ENCODE assay signal across 21 cellular contexts in the genomic region with DNA sequence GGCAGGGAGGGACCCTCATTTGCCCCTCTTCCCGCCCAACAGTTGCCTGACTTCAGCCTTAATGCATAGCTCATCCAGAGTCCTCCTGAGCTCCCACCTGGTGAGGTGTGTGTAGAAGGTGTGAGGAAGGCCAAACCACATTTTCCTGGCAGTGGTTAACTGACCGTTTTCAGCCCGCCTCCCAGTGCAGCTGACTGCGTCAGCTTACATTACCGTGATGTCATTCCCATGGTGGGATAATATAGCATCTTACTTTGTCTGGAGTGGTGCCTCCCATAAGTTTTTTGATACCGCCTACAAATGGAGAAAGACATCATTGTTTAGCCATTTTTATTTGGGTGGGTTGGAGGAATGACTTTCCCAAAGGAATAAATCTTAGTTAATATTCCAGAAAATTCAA.
"Had no signal": no experiment of that assay in that cellular context is flagged by ENCODE, and none has a peak within 500 bp of the region (broad histone marks: within the 10 kb centered on the region; RNA-seq: fewer than 3 reads in every experiment).

No MANE protein-coding gene starts in this region.

- H3K9me3 Mint-ChIP-seq: activated CD8-positive, alpha-beta T cell treated with anti-CD3 and anti-CD28 coated beads for 36 hours; activated naive CD8-positive, alpha-beta T cell treated with anti-CD3 and anti-CD28 coated beads, Interleukin-2, amount 50 U/mL, for 24 hours; activated T-helper 1 cell treated with anti-CD3 and anti-CD28 coated beads, Interleukin-12 subunit alpha, Interleukin-12 subunit beta, Interleukin-2, Interleukin-4 antibody, amounts not matched to agents 30 ng/mL and 10 ng/mL and 1 ng/mL, durations not matched to agents 14 hours and 24 hours and 36 hours; naive thymus-derived CD8-positive, alpha-beta T cell; stimulated activated naive CD8-positive, alpha-beta T cell treated with anti-CD3 and anti-CD28 coated beads, Interleukin-15, Interleukin-2, amounts not matched to agents 100 ng/mL and 50 ng/mL, for 24 hours; T-helper 2 cell treated with Interferon-gamma antibody and Interleukin-4, amounts not matched to agents 5 μg/mL and 100 μg/mL, for 36 hours had no signal

- H3K27ac Mint-ChIP-seq: activated CD4-positive, alpha-beta T cell treated with anti-CD3 and anti-CD28 coated beads, Interleukin-2, amount 10 ng/mL, durations not matched to agents 7 days and 5 days; activated CD8-positive, alpha-beta T cell treated with anti-CD3 and anti-CD28 coated beads for 36 hours; activated naive CD8-positive, alpha-beta T cell treated with anti-CD3 and anti-CD28 coated beads, Interleukin-2, amount 50 U/mL, for 24 hours; stimulated activated naive CD8-positive, alpha-beta T cell treated with anti-CD3 and anti-CD28 coated beads, Interleukin-15, Interleukin-2, amounts not matched to agents 100 ng/mL and 50 ng/mL, for 24 hours had no signal

- H3K27ac ChIP-seq: foreskin keratinocyte, lower lobe of right lung, prostate gland, right atrium auricular region, tibial nerve, VCaP had no signal

- H3K4me3 ChIP-seq: lower lobe of right lung, prostate gland, right atrium auricular region, spleen, tibial nerve had no signal

- H3K4me3 Mint-ChIP-seq: activated CD4-positive, alpha-beta T cell treated with anti-CD3 and anti-CD28 coated beads, Interleukin-2, amount 10 ng/mL, durations not matched to agents 7 days and 5 days; activated CD8-positive, alpha-beta T cell treated with anti-CD3 and anti-CD28 coated beads for 36 hours; activated naive CD8-positive, alpha-beta T cell treated with anti-CD3 and anti-CD28 coated beads, Interleukin-2, amount 50 U/mL, for 24 hours; activated T-helper 1 cell treated with anti-CD3 and anti-CD28 coated beads, Interleukin-12 subunit alpha, Interleukin-12 subunit beta, Interleukin-2, Interleukin-4 antibody, amounts not matched to agents 30 ng/mL and 10 ng/mL and 1 ng/mL, durations not matched to agents 14 hours and 24 hours and 36 hours; naive thymus-derived CD8-positive, alpha-beta T cell; stimulated activated naive CD8-positive, alpha-beta T cell treated with anti-CD3 and anti-CD28 coated beads, Interleukin-15, Interleukin-2, amounts not matched to agents 100 ng/mL and 50 ng/mL, for 24 hours; T-helper 2 cell treated with Interferon-gamma antibody and Interleukin-4, amounts not matched to agents 5 μg/mL and 100 μg/mL, for 36 hours had no signal

- ATAC-seq: activated CD8-positive, alpha-beta T cell treated with anti-CD3 and anti-CD28 coated beads for 36 hours; activated naive CD8-positive, alpha-beta T cell treated with anti-CD3 and anti-CD28 coated beads, Interleukin-2, amount 50 U/mL, for 24 hours; foreskin keratinocyte; left colon; naive thymus-derived CD8-positive, alpha-beta T cell had no signal

- H3K4me1 ChIP-seq: prostate gland had no signal

- H3K36me3 Mint-ChIP-seq: naive thymus-derived CD8-positive, alpha-beta T cell had no signal

- H3K36me3 ChIP-seq: lower lobe of right lung, prostate gland, right atrium auricular region, tibial nerve had no signal

- FAIRE-seq: keratinocyte had no signal

- DNase-seq: activated CD4-positive, alpha-beta T cell treated with anti-CD3 and anti-CD28 coated beads, Interleukin-2, amount 10 ng/mL, durations not matched to agents 7 days and 5 days; activated CD4-positive, CD25-positive, alpha-beta regulatory T cell treated with anti-CD3 and anti-CD28 coated beads, Interleukin-2, amount 50 U/mL, for 72 hours; activated CD8-positive, alpha-beta T cell treated with anti-CD3 and anti-CD28 coated beads for 36 hours; activated gamma-delta T cell; activated naive CD4-positive, alpha-beta T cell treated with anti-CD3 and anti-CD28 coated beads, Interleukin-2, amount 50 U/mL, for 16 hours; activated naive CD8-positive, alpha-beta T cell treated with anti-CD3 and anti-CD28 coated beads, Interleukin-2, amount 50 U/mL, for 24 hours; effector CD4-positive, alpha-beta T cell; foreskin keratinocyte; left colon; lower lobe of right lung; naive thymus-derived CD8-positive, alpha-beta T cell; spleen; stimulated activated CD4-positive, alpha-beta T cell treated with anti-CD3 and anti-CD28 coated beads, Interleukin-4, amount 100 ng/mL, for 24 hours had no signal

- H3K9me3 ChIP-seq: lower lobe of right lung, prostate gland, right atrium auricular region, spleen, tibial nerve had no signal

- H3K27me3 ChIP-seq: foreskin keratinocyte, right atrium auricular region, spleen, tibial nerve had no signal

- H3K27me3 Mint-ChIP-seq: activated CD4-positive, alpha-beta T cell treated with anti-CD3 and anti-CD28 coated beads, Interleukin-2, amount 10 ng/mL, durations not matched to agents 7 days and 5 days; stimulated activated naive CD8-positive, alpha-beta T cell treated with anti-CD3 and anti-CD28 coated beads, Interleukin-15, Interleukin-2, amounts not matched to agents 100 ng/mL and 50 ng/mL, for 24 hours had no signal
